7 cellular contexts compared by ENCODE assay signal in the genomic region with DNA sequence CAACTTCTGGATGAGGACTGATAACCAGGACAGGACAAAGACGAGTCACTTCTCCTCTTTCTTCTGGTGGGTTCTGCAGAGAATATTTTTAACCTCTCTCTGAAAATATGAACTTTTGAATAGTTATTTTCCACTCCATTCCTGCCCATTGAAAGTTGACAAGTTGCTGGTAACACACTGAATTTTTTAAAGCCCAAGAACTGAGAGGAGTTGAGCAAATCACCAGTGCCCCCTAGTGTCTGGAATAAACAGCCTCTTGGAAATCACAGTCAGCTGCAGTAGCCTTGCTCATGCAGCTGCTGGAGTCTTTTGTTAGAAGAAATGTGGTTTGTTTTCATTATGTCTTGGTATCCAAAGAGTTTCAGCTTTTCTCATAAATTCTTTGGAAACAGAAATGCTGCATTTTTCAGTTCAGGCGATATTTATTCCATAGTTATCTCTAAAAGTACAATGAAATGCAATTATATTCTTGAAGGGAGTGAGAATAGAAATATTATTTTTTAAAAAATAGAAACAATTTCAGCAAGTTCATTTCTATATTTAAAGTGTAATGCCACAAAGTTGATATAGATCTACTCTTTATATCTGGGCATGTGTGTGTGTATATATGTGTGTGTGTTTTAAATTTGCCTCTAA.
DNase-seq lines count a peak whose midpoint lies in the region; ATAC-seq and TF ChIP-seq lines count a peak whose summit lies in the region.

No MANE protein-coding gene starts in this region.

- no peaks in the 10 kb centered on the region for H3K36me3 ChIP-seq in brain microvascular endothelial cell (replicated peaks)

- no peaks in the 10 kb centered on the region for H3K36me3 Mint-ChIP-seq in immature natural killer cell

- H3K27me3 Mint-ChIP-seq in immature natural killer cell (ENCODE audit: low read depth in 3 of 3), result peaks cover 0 to 2% (median 0%) of the 10 kb centered on the region in 3 donors

- no peaks in the 10 kb centered on the region for H3K9me3 Mint-ChIP-seq in immature natural killer cell

- H3K4me3 Mint-ChIP-seq in immature natural killer cell, result no peak overlapping the region

- no peaks in the 10 kb centered on the region for H3K27me3 ChIP-seq in brain microvascular endothelial cell (replicated peaks)

- no peak overlapping the region for H3K27ac Mint-ChIP-seq in immature natural killer cell

- TF ChIP-seq CTCF in brain microvascular endothelial cell (IDR thresholded peaks at IDR 0.05; ENCODE audit: low read depth, low read length, missing control alignments), result peak; percentile 87

- H3K4me3 ChIP-seq in brain microvascular endothelial cell (ENCODE audit: low read depth, low read length), result no peak overlapping the region

- H3K27ac ChIP-seq in brain microvascular endothelial cell, result peak overlapping the region; percentile 5

- in situ Hi-C loops in brain microvascular endothelial cell (cut with HindIII; ENCODE audit: low pct_ligation_motif_present, low sequenced_read_pairs), result no loop called here

- H3K4me1 Mint-ChIP-seq in immature natural killer cell, result peaks cover 0 to 6% of the 10 kb centered on the region in 2 donors

- DNase-seq in NCI-H2081 (lab: John Stamatoyannopoulos, UW) (peak; percentile 80 to 86), UCSD-AML1 (lab: John Stamatoyannopoulos, UW; ENCODE audit: unreplicated experiment) (peak; percentile 15), brain microvascular endothelial cell (peak; percentile 93), immature natural killer cell (peak; percentile 41 to 68 (median 58))
- peak; percentile 44 to 61 for DNase-seq in stimulated activated CD4-positive, alpha-beta T cell treated with anti-CD3 and anti-CD28 coated beads, Interleukin-15, amount 100 ng/mL, for 48 hours (ENCODE audit: low read depth in 2 of 2)

- ATAC-seq in GM18502 (IDR thresholded peaks at IDR 0.05; ENCODE audit: poor library complexity, unreplicated experiment), result peak; percentile 81
- ATAC-seq in HG02884 (IDR thresholded peaks at IDR 0.05; ENCODE audit: unreplicated experiment), result peak; percentile 80

Comparison
In these comparisons a context has a peak if more than half of its experiments do, and no peak if none do; other contexts are left out.
1. DNase-seq: peak in every context shown above with its lines; median percentile 93 in brain microvascular endothelial cell; 83 in NCI-H2081; 58 in immature natural killer cell; 52 in stimulated activated CD4-positive, alpha-beta T cell treated with anti-CD3 and anti-CD28 coated beads, Interleukin-15, amount 100 ng/mL, for 48 hours; 15 in UCSD-AML1.